In the genomic region with DNA sequence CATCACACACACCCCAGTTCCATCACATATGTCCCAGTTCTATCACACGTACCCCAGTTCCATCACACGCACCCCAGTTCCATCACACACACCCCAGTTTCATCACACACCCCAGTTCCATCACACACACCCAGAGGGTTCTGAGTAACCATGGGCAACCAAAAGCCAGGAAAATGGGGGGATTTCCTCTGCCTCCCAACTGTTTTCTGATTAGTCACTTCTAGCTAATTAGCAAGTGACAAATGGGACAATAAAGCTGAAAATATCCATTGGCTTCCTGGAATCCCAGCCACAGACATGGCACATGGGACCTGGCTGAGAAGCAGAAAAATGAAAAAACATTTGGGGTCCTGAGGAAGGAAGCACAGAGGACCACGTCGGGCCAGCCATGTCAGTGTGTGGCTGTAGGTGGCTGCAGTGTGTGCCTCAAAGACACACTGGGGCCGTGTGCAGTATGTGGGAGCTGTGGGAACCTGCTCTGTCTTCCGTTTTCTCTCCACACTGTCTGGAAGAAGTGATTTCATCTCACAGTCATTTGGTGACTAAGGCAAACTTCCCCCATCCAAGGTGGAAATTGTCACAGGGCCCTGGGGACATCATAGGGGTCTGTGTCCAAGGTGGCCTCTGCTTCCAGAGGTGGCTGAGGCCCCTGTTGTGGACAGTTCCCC, we compare ENCODE assay signal across 10 cellular contexts.
DNase-seq lines count a peak whose midpoint lies in the region; FAIRE-seq and TF ChIP-seq lines count a peak whose summit lies in the region.
"Had no signal": no experiment of that assay in that cellular context is flagged by ENCODE, and none has a peak within 500 bp of the region (broad histone marks: within the 10 kb centered on the region; RNA-seq: fewer than 3 reads in every experiment).

No MANE protein-coding gene starts in this region.

- H3K9me3 ChIP-seq in small intestine (ENCODE audit: control insufficient read depth, low read depth), result no peaks in the 10 kb centered on the region
- H3K9me3 ChIP-seq in BE2C, result no peaks in the 10 kb centered on the region
- H3K9me3 ChIP-seq: psoas muscle had no signal

- peak; percentile 17 to 35 for DNase-seq in activated CD4-positive, alpha-beta T cell treated with anti-CD3 and anti-CD28 coated beads, Interleukin-2, amount 50 U/mL, for 48 hours
- DNase-seq in activated CD4-positive, alpha-beta T cell treated with anti-CD3 and anti-CD28 coated beads, Interleukin-2, amount 10 ng/mL, durations not matched to agents 7 days and 5 days, result no peak
- peak; percentile 34 for DNase-seq in RKO (ENCODE audit: low spot score)
- DNase-seq in endothelial cell (ENCODE audit: low spot score), result no peak
- DNase-seq in small intestine, result no peak
- no peak for DNase-seq in nucleus accumbens (lab: John Stamatoyannopoulos, UW)
- DNase-seq in NCI-H2107 treated with DMSO at 0.1 percent for 48 hours (lab: John Stamatoyannopoulos, UW; ENCODE audit: unreplicated experiment), result no peak
- DNase-seq in BE2C, result no peak

- peaks cover 8% of the 10 kb centered on the region for H3K36me3 Mint-ChIP-seq in activated CD4-positive, alpha-beta T cell treated with anti-CD3 and anti-CD28 coated beads, Interleukin-2, amount 10 ng/mL, durations not matched to agents 7 days and 5 days (ENCODE audit: low read depth)
- peaks cover 11% of the 10 kb centered on the region for H3K36me3 Mint-ChIP-seq in endothelial cell (ENCODE audit: low read depth, unreplicated experiment)

- no peak for FAIRE-seq in small intestine (lab: Jason Lieb, UNC)

- H3K27ac Mint-ChIP-seq in activated CD4-positive, alpha-beta T cell treated with anti-CD3 and anti-CD28 coated beads, Interleukin-2, amount 10 ng/mL, durations not matched to agents 7 days and 5 days, result no peak overlapping the region
- peak overlapping the region; percentile 72 for H3K27ac Mint-ChIP-seq in endothelial cell (ENCODE audit: unreplicated experiment)
- H3K27ac Mint-ChIP-seq: B cell had no signal

- CTCF ChIA-PET in activated CD4-positive, alpha-beta T cell treated with anti-CD3 and anti-CD28 coated beads, Interleukin-2, amount 10 ng/mL, durations not matched to agents 7 days and 5 days (lab: Charles Lee), result no interaction called here

- peaks cover 32% of the 10 kb centered on the region for H3K4me1 Mint-ChIP-seq in activated CD4-positive, alpha-beta T cell treated with anti-CD3 and anti-CD28 coated beads, Interleukin-2, amount 10 ng/mL, durations not matched to agents 7 days and 5 days
- peaks cover 69% of the 10 kb centered on the region for H3K4me1 Mint-ChIP-seq in endothelial cell (ENCODE audit: unreplicated experiment)

- POLR2A ChIA-PET in activated CD4-positive, alpha-beta T cell treated with anti-CD3 and anti-CD28 coated beads, Interleukin-2, amount 10 ng/mL, durations not matched to agents 7 days and 5 days (lab: Charles Lee), result no interaction called here

- H3K36me3 ChIP-seq in small intestine (ENCODE audit: control insufficient read depth in 2 of 2, insufficient read depth in 2 of 2, low read length in 2 of 2) (no peaks in the 10 kb centered on the region), BE2C (no peaks in the 10 kb centered on the region)

- no peak overlapping the region for H3K4me3 ChIP-seq in small intestine (ENCODE audit: low read depth in 1 of 2, low read length in 2 of 2)
- H3K4me3 ChIP-seq in BE2C (ENCODE audit: low read depth, low read length), result no peak overlapping the region
- H3K4me3 ChIP-seq: psoas muscle had no signal

- no peak overlapping the region for H3K4me3 Mint-ChIP-seq in activated CD4-positive, alpha-beta T cell treated with anti-CD3 and anti-CD28 coated beads, Interleukin-2, amount 10 ng/mL, durations not matched to agents 7 days and 5 days
- peak overlapping the region; percentile 82 for H3K4me3 Mint-ChIP-seq in endothelial cell (ENCODE audit: unreplicated experiment)
- H3K4me3 Mint-ChIP-seq: B cell had no signal

- H3K9me3 Mint-ChIP-seq in activated CD4-positive, alpha-beta T cell treated with anti-CD3 and anti-CD28 coated beads, Interleukin-2, amount 10 ng/mL, durations not matched to agents 7 days and 5 days, result peaks cover 8% of the 10 kb centered on the region
- no peaks in the 10 kb centered on the region for H3K9me3 Mint-ChIP-seq in endothelial cell (ENCODE audit: unreplicated experiment)

- TF ChIP-seq CTCF in endothelial cell (IDR thresholded peaks at IDR 0.05; ENCODE audit: unreplicated experiment) (no peak), BE2C (IDR thresholded peaks at IDR 0.05; ENCODE audit: low read depth, low read length) (no peak)

- H3K27me3 Mint-ChIP-seq in activated CD4-positive, alpha-beta T cell treated with anti-CD3 and anti-CD28 coated beads, Interleukin-2, amount 10 ng/mL, durations not matched to agents 7 days and 5 days, result no peaks in the 10 kb centered on the region
- H3K27me3 Mint-ChIP-seq in endothelial cell (ENCODE audit: unreplicated experiment), result peaks cover 8% of the 10 kb centered on the region
- H3K27me3 Mint-ChIP-seq: B cell had no signal

- H3K27me3 ChIP-seq in small intestine (ENCODE audit: control insufficient read depth in 2 of 2, insufficient read depth in 2 of 2, low read length in 2 of 2), result no peaks in the 10 kb centered on the region
- H3K27me3 ChIP-seq in BE2C, result no peaks in the 10 kb centered on the region

- H3K27ac ChIP-seq in small intestine (ENCODE audit: low read depth in 1 of 2, low read length in 1 of 2), result peak overlapping the region; percentile 22 to 37
- H3K27ac ChIP-seq: psoas muscle had no signal

- peaks cover 27 to 33% of the 10 kb centered on the region in 2 donors for H3K4me1 ChIP-seq in small intestine (ENCODE audit: control insufficient read depth in 2 of 2, insufficient read depth in 1 of 2, low read depth in 1 of 2, low read length in 1 of 2)
- peaks cover 13% of the 10 kb centered on the region for H3K4me1 ChIP-seq in BE2C
- H3K4me1 ChIP-seq: psoas muscle had no signal

- WGBS in small intestine, 3 donors, result 71 to 82% (median 81%) methylated on average over 6 of the region's 6 CpGs

Comparison
In these comparisons a context has a peak if more than half of its experiments do, and no peak if none do; other contexts are left out.
1. DNase-seq: peak in activated CD4-positive, alpha-beta T cell treated with anti-CD3 and anti-CD28 coated beads, Interleukin-2, amount 50 U/mL, for 48 hours (2 of 2) and RKO (single experiment); none in activated CD4-positive, alpha-beta T cell treated with anti-CD3 and anti-CD28 coated beads, Interleukin-2, amount 10 ng/mL, durations not matched to agents 7 days and 5 days (single experiment), endothelial cell (single experiment), small intestine (single experiment), nucleus accumbens (0 of 56), NCI-H2107 treated with DMSO at 0.1 percent for 48 hours (single experiment) and BE2C (single experiment).